Comparison of ENCODE assay signal across 38 cellular contexts in the genomic region with DNA sequence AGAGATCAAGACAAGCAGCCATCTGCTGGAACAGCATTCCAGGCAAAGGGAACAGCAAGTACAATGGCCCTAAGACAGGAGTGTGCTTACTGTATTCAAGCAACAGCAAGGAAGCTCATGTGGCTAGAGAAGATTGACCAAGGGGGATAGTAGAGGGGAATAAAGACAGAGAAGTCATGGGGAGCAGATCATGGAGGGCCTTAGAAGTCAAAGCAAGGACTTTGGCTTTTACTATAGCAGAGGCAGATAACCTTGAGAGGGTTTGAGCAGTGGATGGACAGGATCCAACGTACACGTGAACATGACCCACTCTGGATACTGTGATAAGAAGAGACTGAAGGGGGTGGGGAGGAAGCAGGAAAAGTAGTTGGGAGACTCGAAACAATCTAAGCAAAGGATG. TPM values are rescaled to one million over a fixed set of nuclear protein-coding genes. Genes with fewer than 3 reads are reported as not detected.
"Had no signal": no experiment of that assay in that cellular context is flagged by ENCODE, and none has a peak within 500 bp of the region (broad histone marks: within the 10 kb centered on the region; RNA-seq: fewer than 3 reads in every experiment).

No MANE protein-coding gene starts in this region.

- FAIRE-seq: astrocyte, TTC549 had no signal

- H3K27me3 ChIP-seq: adrenal gland, body of pancreas, brain microvascular endothelial cell, breast epithelium, cardiac muscle cell had no signal

- H3K4me3 ChIP-seq: adrenal gland, body of pancreas, breast epithelium, cardiac muscle cell had no signal

- H3K27ac ChIP-seq: adrenal gland, body of pancreas, brain microvascular endothelial cell, breast epithelium, cardiac muscle cell, VCaP had no signal

- ATAC-seq: activated CD8-positive, alpha-beta T cell treated with anti-CD3 and anti-CD28 coated beads for 36 hours; activated naive CD4-positive, alpha-beta T cell treated with anti-CD3 and anti-CD28 coated beads, Interleukin-2, amount 50 U/mL, for 72 hours; activated T-cell treated with anti-CD3 and anti-CD28 coated beads, Interleukin-2, amount 50 U/mL, for 4 hours; activated T-cell treated with anti-CD3 and anti-CD28 coated beads, Interleukin-2, amount 50 U/mL, for 72 hours; activated T-helper 17 cell treated with anti-CD3 and anti-CD28 coated beads, Interleukin-2, amount 50 U/mL, for 72 hours; body of pancreas had no signal

- H3K36me3 ChIP-seq: adrenal gland, brain microvascular endothelial cell, breast epithelium, cardiac muscle cell had no signal

- DNase-seq: activated B cell treated with CpG ODN at 0.5 μM for 24 hours; activated CD4-positive, alpha-beta memory T cell treated with anti-CD3 and anti-CD28 coated beads for 36 hours; activated CD4-positive, alpha-beta T cell treated with anti-CD3 and anti-CD28 coated beads for 4 hours; activated CD4-positive, alpha-beta T cell treated with anti-CD3 and anti-CD28 coated beads, Interleukin-2, amount 10 ng/mL, durations not matched to agents 24 days and 14 days; activated CD4-positive, alpha-beta T cell treated with anti-CD3 and anti-CD28 coated beads, Interleukin-2, amount 50 U/mL, for 1 hour; activated CD4-positive, alpha-beta T cell treated with anti-CD3 and anti-CD28 coated beads, Interleukin-2, amount 50 U/mL, for 4 hours; activated CD4-positive, CD25-positive, alpha-beta regulatory T cell treated with anti-CD3 and anti-CD28 coated beads, Interleukin-2, amount 50 U/mL, for 72 hours; activated CD8-positive, alpha-beta memory T cell treated with anti-CD3 and anti-CD28 coated beads, Interleukin-2, amount 50 U/mL, for 4 hours; activated CD8-positive, alpha-beta T cell treated with anti-CD3 and anti-CD28 coated beads for 36 hours; activated effector memory CD4-positive, alpha-beta T cell treated with anti-CD3 and anti-CD28 coated beads, Interleukin-2, amount 50 U/mL, for 16 hours; activated gamma-delta T cell treated with Interleukin-2 at 50 U/mL for 16 hours; activated naive CD4-positive, alpha-beta T cell; activated naive CD4-positive, alpha-beta T cell treated with anti-CD3 and anti-CD28 coated beads for 36 hours; activated naive CD4-positive, alpha-beta T cell treated with anti-CD3 and anti-CD28 coated beads, Interleukin-2, amount 50 U/mL, for 16 hours; activated naive CD8-positive, alpha-beta T cell treated with anti-CD3 and anti-CD28 coated beads for 36 hours; activated T-cell treated with anti-CD3 and anti-CD28 coated beads for 4 hours; activated T-cell treated with anti-CD3 and anti-CD28 coated beads, Interleukin-2, amount 50 U/mL, for 1 hour; activated T-cell treated with anti-CD3 and anti-CD28 coated beads, Interleukin-2, amount 50 U/mL, for 4 hours; activated T-cell treated with anti-CD3 and anti-CD28 coated beads, Interleukin-2, amount 50 U/mL, for 72 hours; adrenal gland; amniotic stem cell; aorta; body of pancreas; brain microvascular endothelial cell; caudate nucleus; cerebellar nuclear complex; T-helper 1 cell; T-helper 2 cell; T-helper 9 cell had no signal

- H3K9me3 ChIP-seq: adrenal gland, body of pancreas, breast epithelium had no signal

- H3K4me1 ChIP-seq: adrenal gland, body of pancreas, breast epithelium had no signal

RNA-seq across cellular contexts. Expression of a gene that starts 26.9 kb away (rescaled TPM):
- total RNA-seq: activated B cell treated with CpG ODN at 0.5 μM for 24 hours; activated CD4-positive, alpha-beta memory T cell treated with anti-CD3 and anti-CD28 coated beads for 36 hours; activated CD8-positive, alpha-beta memory T cell treated with anti-CD3 and anti-CD28 coated beads for 36 hours; activated CD8-positive, alpha-beta T cell treated with anti-CD3 and anti-CD28 coated beads for 36 hours; activated naive CD4-positive, alpha-beta T cell treated with anti-CD3 and anti-CD28 coated beads for 36 hours; activated naive CD8-positive, alpha-beta T cell treated with anti-CD3 and anti-CD28 coated beads for 36 hours; activated T-cell treated with anti-CD3 and anti-CD28 coated beads, Interleukin-2, amount 50 U/mL, for 4 hours; activated T-helper 1 cell treated with anti-CD3 and anti-CD28 coated beads, Interleukin-12 subunit alpha, Interleukin-12 subunit beta, Interleukin-2, Interleukin-4 antibody, amounts not matched to agents 30 ng/mL and 10 ng/mL and 1 ng/mL, durations not matched to agents 14 hours and 24 hours and 36 hours had no signal
- polyA plus RNA-seq: aorta, cardiac muscle cell had no signal

RNA-seq across cellular contexts. Expression of a gene that starts 28.2 kb away (rescaled TPM):
- total RNA-seq: activated B cell treated with CpG ODN at 0.5 μM for 24 hours; activated CD4-positive, alpha-beta memory T cell treated with anti-CD3 and anti-CD28 coated beads for 36 hours; activated CD4-positive, alpha-beta T cell treated with anti-CD3 and anti-CD28 coated beads, Interleukin-2, amount 10 ng/mL, durations not matched to agents 24 days and 14 days; activated CD8-positive, alpha-beta memory T cell treated with anti-CD3 and anti-CD28 coated beads for 36 hours; activated CD8-positive, alpha-beta T cell treated with anti-CD3 and anti-CD28 coated beads for 36 hours; activated naive CD4-positive, alpha-beta T cell treated with anti-CD3 and anti-CD28 coated beads for 36 hours; activated naive CD4-positive, alpha-beta T cell treated with anti-CD3 and anti-CD28 coated beads, Interleukin-2, amount 50 U/mL, for 72 hours; activated T-cell treated with anti-CD3 and anti-CD28 coated beads, Interleukin-2, amount 50 U/mL, for 4 hours; activated T-helper 1 cell treated with anti-CD3 and anti-CD28 coated beads, Interleukin-12 subunit alpha, Interleukin-12 subunit beta, Interleukin-2, Interleukin-4 antibody, amounts not matched to agents 30 ng/mL and 10 ng/mL and 1 ng/mL, durations not matched to agents 14 hours and 24 hours and 36 hours; activated T-helper 17 cell treated with anti-CD3 and anti-CD28 coated beads, Interleukin-2, amount 50 U/mL, for 72 hours; body of pancreas had no signal
